Comparison of ENCODE assay signal across 9 cellular contexts in the genomic region with DNA sequence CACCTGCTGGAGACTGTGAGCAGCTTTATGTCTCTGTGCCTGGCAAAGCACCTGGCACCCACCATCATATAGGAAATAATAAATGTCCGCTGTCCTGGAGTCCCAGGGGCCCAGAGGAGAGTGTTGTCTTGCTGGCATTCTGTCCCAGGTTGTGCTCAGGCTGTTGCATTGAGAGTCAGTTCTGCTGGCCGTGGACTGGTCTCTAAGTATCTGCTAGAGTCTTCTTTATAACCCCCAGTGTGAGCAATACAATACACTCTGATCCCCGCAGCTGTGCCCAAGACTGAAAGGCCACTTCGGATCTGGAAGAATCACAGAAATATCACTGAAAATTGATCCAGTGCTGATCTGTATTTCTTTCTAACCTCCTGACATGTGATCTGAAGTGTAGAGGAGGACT. TPM values are rescaled to one million over a fixed set of nuclear protein-coding genes. Genes with fewer than 3 reads are reported as not detected.
A peak's percentile ranks its signal among the peaks of the same experiment; 100 is the strongest.
DNase-seq lines count a peak whose midpoint lies in the region; ATAC-seq and TF ChIP-seq lines count a peak whose summit lies in the region.
"Had no signal": no experiment of that assay in that cellular context is flagged by ENCODE, and none has a peak within 500 bp of the region (broad histone marks: within the 10 kb centered on the region; RNA-seq: fewer than 3 reads in every experiment).

No MANE protein-coding gene starts in this region.

- H3K4me3 Mint-ChIP-seq in Caco-2 (ENCODE audit: unreplicated experiment): peak overlapping the region; percentile 73

- CTCF ChIA-PET in Caco-2 (lab: Charles Lee): interaction anchor here (0.6 to 2.9 kb wide), 5 partner anchors 12 to 141 kb away, joined by 3 to 12 read pairs (median 6); a partner anchor contains a TSS

- no peak for TF ChIP-seq EP300 in gastroesophageal sphincter (IDR thresholded peaks at IDR 0.05)

- BruUV-seq in Caco-2 (replicated peaks; lab: Mats Ljungman, UMichigan): no TSS peak

- 64 to 66% methylated on average over 2 to 3 of the region's 4 CpGs for WGBS in gastroesophageal sphincter (ENCODE audit: low coverage in 1 of 2), 2 donors
- 51 to 57% (median 54%) methylated on average over 4 of the region's 4 CpGs for WGBS in psoas muscle, 3 donors

- POLR2A ChIA-PET in Caco-2 (lab: Charles Lee): interaction anchor here (0.7 to 1.3 kb wide), 4 partner anchors 16 to 93 kb away, joined by 3 to 14 read pairs (median 6); a partner anchor contains a TSS

- peaks cover 87% of the 10 kb centered on the region for H3K36me3 Mint-ChIP-seq in Caco-2 (ENCODE audit: insufficient read depth, unreplicated experiment)

- ATAC-seq in gastroesophageal sphincter: no peak
- ATAC-seq in psoas muscle: peak; percentile 10 to 43 (median 32)
- ATAC-seq in HG03354 (IDR thresholded peaks at IDR 0.05; ENCODE audit: poor library complexity, severe bottlenecking, unreplicated experiment): no peak
- no peak for ATAC-seq in GM19397 (IDR thresholded peaks at IDR 0.05; ENCODE audit: unreplicated experiment)

- TF ChIP-seq POLR2A in gastroesophageal sphincter (IDR thresholded peaks at IDR 0.05): no peak

- H3K9me3 ChIP-seq in Caco-2 (no peaks in the 10 kb centered on the region), SJSA1 (replicated peaks) (no peaks in the 10 kb centered on the region), gastroesophageal sphincter (no peaks in the 10 kb centered on the region), psoas muscle (no peaks in the 10 kb centered on the region)
- H3K9me3 ChIP-seq: SK-N-SH had no signal

- H3K4me1 Mint-ChIP-seq in Caco-2 (ENCODE audit: low read depth, unreplicated experiment): peaks cover 52% of the 10 kb centered on the region

- no peaks in the 10 kb centered on the region for H3K27me3 Mint-ChIP-seq in Caco-2 (ENCODE audit: insufficient read depth, unreplicated experiment)

- no peak for TF ChIP-seq CTCF in Caco-2 (IDR thresholded peaks at IDR 0.05; ENCODE audit: insufficient read depth in 1 of 2, low read depth in 1 of 2, low read length in 1 of 2, severe bottlenecking in 1 of 2, unreplicated experiment in 1 of 2)
- no peak for TF ChIP-seq CTCF in gastroesophageal sphincter (IDR thresholded peaks at IDR 0.05)
- no peak for TF ChIP-seq CTCF in psoas muscle (IDR thresholded peaks at IDR 0.05)

- H3K36me3 ChIP-seq in Caco-2 (ENCODE audit: control insufficient read depth, insufficient read depth, low read length) (peaks cover 6% of the 10 kb centered on the region), SJSA1 (no peaks in the 10 kb centered on the region; the same call in 1 of the 2 replicates), gastroesophageal sphincter (peaks cover 0 to 66% of the 10 kb centered on the region in 2 donors), psoas muscle (ENCODE audit: insufficient read depth in 1 of 2, low read depth in 1 of 2) (peaks cover 0 to 48% of the 10 kb centered on the region in 2 donors)

- H3K4me3 ChIP-seq in Caco-2 (ENCODE audit: low read depth, low read length) (no peak overlapping the region; the same call in 1 of the 2 replicates), SJSA1 (no peak overlapping the region), gastroesophageal sphincter (no peak overlapping the region), psoas muscle (peak overlapping the region; percentile 59)

- H3K27ac Mint-ChIP-seq in Caco-2 (ENCODE audit: unreplicated experiment): peak overlapping the region; percentile 92

- DNase-seq in Caco-2 (no peak), SJSA1 (ENCODE audit: low read depth in 1 of 2, low spot score in 2 of 2) (no peak), psoas muscle (no peak), NCI-H1105 treated with DMSO at 0.1 percent for 48 hours (lab: John Stamatoyannopoulos, UW) (no peak), HUDEP-2 (lab: John Stamatoyannopoulos, UW; ENCODE audit: unreplicated experiment in 76 of 76) (no peak)
- DNase-seq: SK-N-SH had no signal

- intact Hi-C loops in Caco-2 (cut with micrococcal nuclease; ENCODE audit: unreplicated experiment) (loop anchor here (2.0 to 5.0 kb wide), 2 partner anchors 39 to 61 kb away; a partner anchor contains a TSS), psoas muscle (cut with DNase I) (loop anchor here in 1 of 2 donors (5.0 kb wide), 1 partner anchor 39 kb away; a partner anchor contains a TSS)

- H3K27ac ChIP-seq in SJSA1: peak overlapping the region; percentile 71; the same call in 1 of the 2 replicates
- H3K27ac ChIP-seq in gastroesophageal sphincter: peak overlapping the region; percentile 39 to 71 (median 60)
- peak overlapping the region; percentile 75 for H3K27ac ChIP-seq in psoas muscle

- H3K4me1 ChIP-seq in Caco-2 (peaks cover 44% of the 10 kb centered on the region), SJSA1 (replicated peaks) (peaks cover 26% of the 10 kb centered on the region), gastroesophageal sphincter (peaks cover 0 to 9% (median 0%) of the 10 kb centered on the region in 3 donors), psoas muscle (no peaks in the 10 kb centered on the region)

- no peaks in the 10 kb centered on the region for H3K27me3 ChIP-seq in Caco-2 (replicated peaks; ENCODE audit: control insufficient read depth, insufficient read depth, low read length)
- no peaks in the 10 kb centered on the region for H3K27me3 ChIP-seq in SJSA1 (replicated peaks)
- no peaks in the 10 kb centered on the region for H3K27me3 ChIP-seq in gastroesophageal sphincter
- H3K27me3 ChIP-seq in psoas muscle (ENCODE audit: insufficient read depth in 3 of 3, low read length in 2 of 3): no peaks in the 10 kb centered on the region

- no peaks in the 10 kb centered on the region for H3K9me3 Mint-ChIP-seq in Caco-2 (ENCODE audit: unreplicated experiment)

RNA-seq across cellular contexts. Expression of a gene that starts 38.3 kb away (rescaled TPM):
- total RNA-seq in Caco-2 (2022) (20.2 and 24.6 TPM in 2 replicates), gastroesophageal sphincter (10 to 100 TPM; 31.0 to 54.8 (median 46.2) TPM), psoas muscle (10 to 100 TPM; 55.2 to 79.9 (median 59.5) TPM)
- 16.9 and 26.2 TPM in 2 replicates for total RNA-seq in SJSA1 (2014; rRNA removed; shearing (Covaris generic))
- polyA plus RNA-seq in psoas muscle: 10 to 100 TPM; 24.0 to 79.4 (median 40.8) TPM

Comparison
In these comparisons a context has a peak if more than half of its experiments do, and no peak if none do; other contexts are left out.
1. ATAC-seq: peak in psoas muscle (4 of 4); none in gastroesophageal sphincter (single experiment), HG03354 (single experiment) and GM19397 (single experiment).
2. Peak in every context shown above with its lines, with median percentiles within 50 percentile points of each other: H3K27ac ChIP-seq.